Comparison of ENCODE assay signal across 9 cellular contexts in genomic region chr17:63954402-63955063, GRCh38. TPM values are rescaled to one million over a fixed set of nuclear protein-coding genes. Genes with fewer than 3 reads are reported as not detected.
DNase-seq lines count a peak whose midpoint lies in the region; TF ChIP-seq lines count a peak whose summit lies in the region.
"Had no signal": no experiment of that assay in that cellular context is flagged by ENCODE, and none has a peak within 500 bp of the region (broad histone marks: within the 10 kb centered on the region; RNA-seq: fewer than 3 reads in every experiment).

No MANE protein-coding gene starts in this region.

- 7% methylated on average over 11 of the region's 11 CpGs for WGBS in thymus
- 46 to 57% (median 52%) methylated on average over 10 to 11 of the region's 11 CpGs for WGBS in stomach, 5 donors

- H3K36me3 ChIP-seq in thymus (ENCODE audit: control insufficient read depth, insufficient read depth) (no peaks in the 10 kb centered on the region), stomach (no peaks in the 10 kb centered on the region)

- H3K4me3 ChIP-seq in thymus (ENCODE audit: low read length) (no peak overlapping the region), stomach (no peak overlapping the region)

- peak; percentile 35 for DNase-seq in stimulated activated CD4-positive, alpha-beta T cell treated with anti-CD3 and anti-CD28 coated beads, Interleukin-15, amount 100 ng/mL, for 24 hours
- DNase-seq in stimulated activated CD4-positive, alpha-beta T cell treated with anti-CD3 and anti-CD28 coated beads, Interleukin-4, amount 100 ng/mL, for 1 hour = no peak
- peak; percentile 31 for DNase-seq in KG1 (lab: John Stamatoyannopoulos, UW)
- peak; percentile 21 for DNase-seq in activated naive CD4-positive, alpha-beta T cell treated with Interleukin-2 at 50 U/mL for 16 hours
- DNase-seq in NCI-H128 (lab: John Stamatoyannopoulos, UW; ENCODE audit: unreplicated experiment) = no peak
- no peak for DNase-seq in amniotic stem cell (lab: John Stamatoyannopoulos, UW)
- no peak for DNase-seq in stomach

- intact Hi-C loops in stomach (cut with DNase I; ENCODE audit: low total_unique reads) = no loop called here

- no peak for TF ChIP-seq CTCF in stomach (IDR thresholded peaks at IDR 0.05)

- TF ChIP-seq POLR2A in stomach (IDR thresholded peaks at IDR 0.05) = no peak

- TF ChIP-seq EP300 in stomach (IDR thresholded peaks at IDR 0.05) = no peak

- no peaks in the 10 kb centered on the region for H3K27me3 ChIP-seq in thymus (ENCODE audit: control insufficient read depth, insufficient read depth)
- peaks cover 0 to 22% (median 0%) of the 10 kb centered on the region in 3 donors for H3K27me3 ChIP-seq in stomach

- peaks cover 23% of the 10 kb centered on the region for H3K4me1 ChIP-seq in thymus (ENCODE audit: control insufficient read depth, insufficient read depth, low read length)
- H3K4me1 ChIP-seq in stomach = peaks cover 0 to 7% (median 0%) of the 10 kb centered on the region in 4 donors

- H3K9me3 ChIP-seq in thymus (ENCODE audit: control insufficient read depth) (no peaks in the 10 kb centered on the region), stomach (no peaks in the 10 kb centered on the region)

- H3K27ac ChIP-seq in thymus (ENCODE audit: low read depth) (peak overlapping the region; percentile 65), stomach (no peak overlapping the region)

RNA-seq across cellular contexts. Expression of gene SCN4A, which starts 18.2 kb away (rescaled TPM):
- polyA plus RNA-seq in thymus (0.46 TPM), stomach (under 1 TPM; 0.05 to 0.31 (median 0.19) TPM)
- 1 to 10 TPM in 3 of 5 donors, not detected in 2; 1.2 to 2.7 (median 2.4) TPM for total RNA-seq in stomach
- total RNA-seq: SK-MEL-5 had no signal

RNA-seq across cellular contexts. Expression of gene CD79B, which starts 22.4 kb away (rescaled TPM):
- polyA plus RNA-seq in thymus (34.1 TPM), stomach (1 to 10 TPM; 1.7 to 9.7 (median 8.1) TPM)
- 1 to 10 TPM in 2 of 5 donors, not detected in 3; 4.8 to 5.3 TPM for total RNA-seq in stomach

RNA-seq across cellular contexts. Expression of gene GH1, which starts 35.9 kb away (rescaled TPM):
- polyA plus RNA-seq in thymus (3.1 TPM), stomach (not detected)
- not detected for total RNA-seq in stomach
- total RNA-seq: SK-MEL-5 had no signal

RNA-seq across cellular contexts. Expression of gene CSHL1, which starts 43.5 kb away (rescaled TPM):
- polyA plus RNA-seq in thymus (1.3 TPM), stomach (not detected)
- total RNA-seq in stomach = not detected
- total RNA-seq: SK-MEL-5 had no signal

RNA-seq across cellular contexts. Expression of gene PRR29, which starts 43.6 kb away (rescaled TPM):
- polyA plus RNA-seq in thymus (0.43 TPM), stomach (under 1 TPM in 2 of 3 donors, not detected in 1; 0.08 to 0.50 TPM)
- under 1 TPM in 1 of 5 donors, not detected in 4; 0.92 TPM for total RNA-seq in stomach
- total RNA-seq: SK-MEL-5 had no signal

Comparison
In these comparisons a context has a peak if more than half of its experiments do, and no peak if none do; other contexts are left out.
1. DNase-seq: peak in stimulated activated CD4-positive, alpha-beta T cell treated with anti-CD3 and anti-CD28 coated beads, Interleukin-15, amount 100 ng/mL, for 24 hours (single experiment), KG1 (single experiment) and activated naive CD4-positive, alpha-beta T cell treated with Interleukin-2 at 50 U/mL for 16 hours (single experiment); none in stimulated activated CD4-positive, alpha-beta T cell treated with anti-CD3 and anti-CD28 coated beads, Interleukin-4, amount 100 ng/mL, for 1 hour (single experiment), NCI-H128 (single experiment), amniotic stem cell (single experiment) and stomach (single experiment).